ENCODE assay signal across 11 cellular contexts in the genomic region with DNA sequence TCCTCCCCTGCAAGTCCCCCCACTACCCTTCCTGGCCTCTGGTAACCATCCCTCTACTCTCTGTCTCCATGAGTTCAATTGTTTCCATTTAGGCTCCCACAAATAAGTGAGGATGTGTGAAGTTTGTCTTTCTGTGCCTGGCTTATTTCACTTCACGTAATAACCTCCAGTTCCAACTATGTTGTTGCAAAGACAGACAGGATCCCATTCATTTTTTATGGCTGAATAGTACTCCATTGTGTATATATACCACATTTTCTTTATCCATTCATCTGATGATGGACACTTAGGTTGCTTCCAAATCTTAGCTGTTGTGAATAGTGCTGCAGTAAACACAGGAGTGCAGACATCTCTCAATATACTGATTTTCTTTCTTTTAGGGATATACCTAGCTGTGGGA. TPM values are rescaled to one million over a fixed set of nuclear protein-coding genes. Genes with fewer than 3 reads are reported as not detected.
DNase-seq lines count a peak whose midpoint lies in the region; ATAC-seq and TF ChIP-seq lines count a peak whose summit lies in the region.
"Not testable (repeated sequence)": the region's sequence is repeated elsewhere in the genome, so short reads cannot be mapped to it uniquely, and the experiment has no call there.
"Had no signal": no experiment of that assay in that cellular context is flagged by ENCODE, and none has a peak within 500 bp of the region (broad histone marks: within the 10 kb centered on the region; RNA-seq: fewer than 3 reads in every experiment).

No MANE protein-coding gene starts in this region.

- peak overlapping the region; percentile 36 for H3K4me3 Mint-ChIP-seq in CD4-positive, alpha-beta T cell
- peak overlapping the region in 3 of 4 donors; percentile 49 to 82 (median 71) for H3K4me3 Mint-ChIP-seq in IgD-negative memory B cell
- peak overlapping the region; percentile 20 for H3K4me3 Mint-ChIP-seq in activated CD4-positive, alpha-beta T cell treated with anti-CD3 and anti-CD28 coated beads, Interleukin-2, amount 10 ng/mL, durations not matched to agents 24 days and 14 days
- H3K4me3 Mint-ChIP-seq in activated naive CD8-positive, alpha-beta T cell treated with anti-CD3 and anti-CD28 coated beads, Interleukin-2, amount 50 U/mL, for 24 hours, result peak overlapping the region; percentile 21
- peak overlapping the region in 7 of 10 donors; percentile 20 to 60 (median 36) for H3K4me3 Mint-ChIP-seq in naive thymus-derived CD4-positive, alpha-beta T cell
- H3K4me3 Mint-ChIP-seq in neural crest cell, result peak overlapping the region; percentile 78
- peak overlapping the region; percentile 57 for H3K4me3 Mint-ChIP-seq in type B pancreatic cell

- DNase-seq in CD4-positive, alpha-beta T cell; activated CD4-positive, alpha-beta T cell treated with anti-CD3 and anti-CD28 coated beads, Interleukin-2, amount 10 ng/mL, durations not matched to agents 24 days and 14 days; activated naive CD8-positive, alpha-beta T cell treated with anti-CD3 and anti-CD28 coated beads, Interleukin-2, amount 50 U/mL, for 24 hours; naive thymus-derived CD4-positive, alpha-beta T cell; neural crest cell (ENCODE audit: low read depth, low spot score); type B pancreatic cell (ENCODE audit: extremely low spot score, unreplicated experiment): not testable (repeated sequence)

- intact Hi-C loops in CD4-positive, alpha-beta T cell (cut with DNase I, micrococcal nuclease), result loop anchor here (5.0 to 10.0 kb wide), 4 partner anchors 80 to 640 kb away; a partner anchor contains a TSS
- intact Hi-C loops in activated CD4-positive, alpha-beta T cell treated with anti-CD3 and anti-CD28 coated beads, Interleukin-2, amount 10 ng/mL, durations not matched to agents 24 days and 14 days (cut with micrococcal nuclease), result not testable (repeated sequence)
- intact Hi-C loops in naive thymus-derived CD4-positive, alpha-beta T cell (cut with micrococcal nuclease), result loop anchor here (2.0 to 10.0 kb wide), 3 partner anchors 14 to 580 kb away; a partner anchor contains a TSS

- POLR2A ChIA-PET in CD4-positive, alpha-beta T cell (lab: Charles Lee), result not testable (repeated sequence)
- POLR2A ChIA-PET in naive thymus-derived CD4-positive, alpha-beta T cell (lab: Charles Lee), result interaction anchor here (0.8 kb wide), 1 partner anchor 46 kb away, joined by 3 read pairs; no protein-coding TSS in a partner anchor

- H3K9me3 ChIP-seq in CD4-positive, alpha-beta T cell (ENCODE audit: control insufficient read depth, low read length); naive thymus-derived CD4-positive, alpha-beta T cell (ENCODE audit: control insufficient read depth in 2 of 3, low read length in 3 of 3): not testable (repeated sequence)

- H3K9me3 Mint-ChIP-seq in CD4-positive, alpha-beta T cell; IgD-negative memory B cell; activated CD4-positive, alpha-beta T cell treated with anti-CD3 and anti-CD28 coated beads, Interleukin-2, amount 10 ng/mL, durations not matched to agents 24 days and 14 days; activated naive CD8-positive, alpha-beta T cell treated with anti-CD3 and anti-CD28 coated beads, Interleukin-2, amount 50 U/mL, for 24 hours; naive thymus-derived CD4-positive, alpha-beta T cell; neural crest cell; type B pancreatic cell: not testable (repeated sequence)

- H3K4me3 ChIP-seq in naive thymus-derived CD4-positive, alpha-beta T cell (ENCODE audit: low read length), result not testable (repeated sequence)

- ATAC-seq in CD4-positive, alpha-beta T cell (ENCODE audit: poor library complexity); activated naive CD8-positive, alpha-beta T cell treated with anti-CD3 and anti-CD28 coated beads, Interleukin-2, amount 50 U/mL, for 24 hours; naive thymus-derived CD4-positive, alpha-beta T cell: not testable (repeated sequence)

- H3K27ac Mint-ChIP-seq in CD4-positive, alpha-beta T cell; activated CD4-positive, alpha-beta T cell treated with anti-CD3 and anti-CD28 coated beads, Interleukin-2, amount 10 ng/mL, durations not matched to agents 24 days and 14 days; activated naive CD8-positive, alpha-beta T cell treated with anti-CD3 and anti-CD28 coated beads, Interleukin-2, amount 50 U/mL, for 24 hours; neural crest cell (ENCODE audit: unreplicated experiment); type B pancreatic cell: not testable (repeated sequence)
- H3K27ac Mint-ChIP-seq in IgD-negative memory B cell, result peak overlapping the region in 1 of 3 donors; percentile 56
- H3K27ac Mint-ChIP-seq in naive thymus-derived CD4-positive, alpha-beta T cell, result peak overlapping the region in 2 of 9 donors; percentile 8 to 76

- CTCF ChIA-PET in CD4-positive, alpha-beta T cell (lab: Charles Lee), result interaction anchor here (0.8 to 4.7 kb wide), 8 partner anchors 9 to 645 kb away, joined by 3 to 20 read pairs (median 4); no protein-coding TSS in a partner anchor
- CTCF ChIA-PET in naive thymus-derived CD4-positive, alpha-beta T cell (lab: Charles Lee), result interaction anchor here (0.7 to 3.4 kb wide), 7 partner anchors 14 to 291 kb away, joined by 3 to 15 read pairs (median 5); a partner anchor contains a TSS

- H3K27me3 ChIP-seq in CD4-positive, alpha-beta T cell (ENCODE audit: control insufficient read depth, insufficient read depth, low read length); naive thymus-derived CD4-positive, alpha-beta T cell (ENCODE audit: control insufficient read depth in 2 of 2, insufficient read depth in 2 of 2, low read length in 2 of 2): not testable (repeated sequence)

- TF ChIP-seq CTCF in CD4-positive, alpha-beta T cell (IDR thresholded peaks at IDR 0.05); neural crest cell (conservative IDR thresholded peaks at IDR 0.05); type B pancreatic cell (conservative IDR thresholded peaks at IDR 0.05): not testable (repeated sequence)

- H3K36me3 ChIP-seq in naive thymus-derived CD4-positive, alpha-beta T cell (ENCODE audit: control insufficient read depth in 2 of 3, insufficient read depth in 3 of 3, low read length in 3 of 3), result not testable (repeated sequence)

- peaks cover 19% of the 10 kb centered on the region in 2 donors for H3K4me1 ChIP-seq in naive thymus-derived CD4-positive, alpha-beta T cell (ENCODE audit: control insufficient read depth in 2 of 2, insufficient read depth in 2 of 2, low read length in 2 of 2)

- H3K27ac ChIP-seq in CD4-positive, alpha-beta T cell (ENCODE audit: low read depth, low read length); naive thymus-derived CD4-positive, alpha-beta T cell (ENCODE audit: low read depth, low read length): not testable (repeated sequence)

- not testable (repeated sequence) for H3K27me3 Mint-ChIP-seq in CD4-positive, alpha-beta T cell; IgD-negative memory B cell; activated naive CD8-positive, alpha-beta T cell treated with anti-CD3 and anti-CD28 coated beads, Interleukin-2, amount 50 U/mL, for 24 hours; naive thymus-derived CD4-positive, alpha-beta T cell; neural crest cell (ENCODE audit: low read depth); type B pancreatic cell
- peaks cover 12% of the 10 kb centered on the region for H3K27me3 Mint-ChIP-seq in activated CD4-positive, alpha-beta T cell treated with anti-CD3 and anti-CD28 coated beads, Interleukin-2, amount 10 ng/mL, durations not matched to agents 24 days and 14 days

- peaks cover 36% of the 10 kb centered on the region for H3K4me1 Mint-ChIP-seq in CD4-positive, alpha-beta T cell (ENCODE audit: low read depth)
- H3K4me1 Mint-ChIP-seq in IgD-negative memory B cell (peaks cover 9 to 20% (median 15%) of the 10 kb centered on the region in 3 donors), neural crest cell (peaks cover 25% of the 10 kb centered on the region), type B pancreatic cell (ENCODE audit: unreplicated experiment) (peaks cover 25% of the 10 kb centered on the region)
- H3K4me1 Mint-ChIP-seq in activated CD4-positive, alpha-beta T cell treated with anti-CD3 and anti-CD28 coated beads, Interleukin-2, amount 10 ng/mL, durations not matched to agents 24 days and 14 days, result peaks cover 26% of the 10 kb centered on the region
- peaks cover 38% of the 10 kb centered on the region for H3K4me1 Mint-ChIP-seq in activated naive CD8-positive, alpha-beta T cell treated with anti-CD3 and anti-CD28 coated beads, Interleukin-2, amount 50 U/mL, for 24 hours
- peaks cover 29 to 51% (median 39%) of the 10 kb centered on the region in 7 donors for H3K4me1 Mint-ChIP-seq in naive thymus-derived CD4-positive, alpha-beta T cell

- not testable (repeated sequence) for H3K36me3 Mint-ChIP-seq in CD4-positive, alpha-beta T cell (ENCODE audit: low read depth); IgD-negative memory B cell; activated CD4-positive, alpha-beta T cell treated with anti-CD3 and anti-CD28 coated beads, Interleukin-2, amount 10 ng/mL, durations not matched to agents 24 days and 14 days (ENCODE audit: low read depth); activated naive CD8-positive, alpha-beta T cell treated with anti-CD3 and anti-CD28 coated beads, Interleukin-2, amount 50 U/mL, for 24 hours (ENCODE audit: low read depth); naive thymus-derived CD4-positive, alpha-beta T cell; neural crest cell (ENCODE audit: low read depth); type B pancreatic cell

RNA-seq across cellular contexts. Expression of a gene that starts 1.5 kb away (rescaled TPM):
- 10 to 100 TPM; 10.7 to 11.2 TPM for total RNA-seq in CD4-positive, alpha-beta T cell
- 13.0 TPM for polyA plus RNA-seq in IgD-negative memory B cell
- total RNA-seq in activated CD4-positive, alpha-beta T cell treated with anti-CD3 and anti-CD28 coated beads, Interleukin-2, amount 10 ng/mL, durations not matched to agents 24 days and 14 days, result 12.3 and 13.6 TPM in 2 replicates
- 10 to 100 TPM; 10.6 to 33.4 (median 23.1) TPM for total RNA-seq in naive thymus-derived CD4-positive, alpha-beta T cell
- 10 to 100 TPM; 31.9 to 40.6 TPM for polyA plus RNA-seq in naive thymus-derived CD4-positive, alpha-beta T cell
- 24.1 and 25.6 TPM in 2 replicates for total RNA-seq in neural crest cell
- total RNA-seq in type B pancreatic cell (ENCODE audit: low replicate concordance), result 39.5 and 54.9 TPM in 2 replicates

RNA-seq across cellular contexts. Expression of a gene that starts 36.7 kb away (rescaled TPM):
- total RNA-seq in CD4-positive, alpha-beta T cell, result 100 to 1,000 TPM; 355 to 378 TPM
- polyA plus RNA-seq in IgD-negative memory B cell, result 63.3 TPM
- 183 and 186 TPM in 2 replicates for total RNA-seq in activated CD4-positive, alpha-beta T cell treated with anti-CD3 and anti-CD28 coated beads, Interleukin-2, amount 10 ng/mL, durations not matched to agents 24 days and 14 days
- total RNA-seq in naive thymus-derived CD4-positive, alpha-beta T cell, result 100 to 1,000 TPM; 246 to 476 (median 336) TPM
- polyA plus RNA-seq in naive thymus-derived CD4-positive, alpha-beta T cell, result 100 to 1,000 TPM; 352 to 437 TPM
- total RNA-seq in neural crest cell, result 2.8 and 3.9 TPM in 2 replicates
- total RNA-seq in type B pancreatic cell (ENCODE audit: low replicate concordance), result 0.29 and 0.58 TPM in 2 replicates
- total RNA-seq: GM23248, H4, HT-29 had no signal
- polyA plus RNA-seq: AG04450, GM23248 had no signal

Comparison
In these comparisons a context has a peak if more than half of its experiments do, and no peak if none do; other contexts are left out.
1. H3K4me3 Mint-ChIP-seq: peak in every context shown above with its lines; median percentile 78 in neural crest cell; 71 in IgD-negative memory B cell; 57 in type B pancreatic cell; 36 in CD4-positive, alpha-beta T cell; 36 in naive thymus-derived CD4-positive, alpha-beta T cell; 21 in activated naive CD8-positive, alpha-beta T cell treated with anti-CD3 and anti-CD28 coated beads, Interleukin-2, amount 50 U/mL, for 24 hours; 20 in activated CD4-positive, alpha-beta T cell treated with anti-CD3 and anti-CD28 coated beads, Interleukin-2, amount 10 ng/mL, durations not matched to agents 24 days and 14 days.
2. RNA of a gene that starts 36.7 kb away (total RNA-seq): 355 to 378 TPM in CD4-positive, alpha-beta T cell, 246 to 476 TPM in naive thymus-derived CD4-positive, alpha-beta T cell and 183 to 186 TPM in activated CD4-positive, alpha-beta T cell treated with anti-CD3 and anti-CD28 coated beads, Interleukin-2, amount 10 ng/mL, durations not matched to agents 24 days and 14 days; 2.8 to 3.9 TPM in neural crest cell and 0.29 to 0.58 TPM in type B pancreatic cell; every median in the first group is over 10 times any median in the second.